ENCODE assay signal across 1 cellular context in the genomic region with DNA sequence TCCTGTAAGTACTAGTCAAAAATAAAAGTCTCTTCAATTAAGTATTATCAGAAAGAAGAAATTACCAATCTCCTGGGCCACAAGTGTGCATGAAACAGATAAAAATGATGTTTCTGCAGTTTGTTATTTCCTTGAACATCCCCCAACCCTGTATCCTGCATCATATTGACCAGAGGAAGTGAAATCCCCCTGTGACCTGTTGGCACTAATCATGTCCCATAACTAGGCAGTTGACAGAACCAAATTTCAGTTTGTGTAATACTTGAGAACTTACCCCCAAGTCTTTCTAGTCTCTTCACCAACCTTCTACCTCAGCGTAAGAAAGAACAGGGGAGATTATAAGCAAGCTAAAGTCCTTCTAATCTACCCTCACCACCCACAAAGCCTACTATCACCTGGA.
TF ChIP-seq lines count a peak whose summit lies in the region.

No MANE protein-coding gene starts in this region.

TF ChIP-seq in HepG2, 621 proteins besides CTCF, POLR2A, EP300 and RAD21 (continued from another document):
- TF ChIP-seq, protein P1, sequence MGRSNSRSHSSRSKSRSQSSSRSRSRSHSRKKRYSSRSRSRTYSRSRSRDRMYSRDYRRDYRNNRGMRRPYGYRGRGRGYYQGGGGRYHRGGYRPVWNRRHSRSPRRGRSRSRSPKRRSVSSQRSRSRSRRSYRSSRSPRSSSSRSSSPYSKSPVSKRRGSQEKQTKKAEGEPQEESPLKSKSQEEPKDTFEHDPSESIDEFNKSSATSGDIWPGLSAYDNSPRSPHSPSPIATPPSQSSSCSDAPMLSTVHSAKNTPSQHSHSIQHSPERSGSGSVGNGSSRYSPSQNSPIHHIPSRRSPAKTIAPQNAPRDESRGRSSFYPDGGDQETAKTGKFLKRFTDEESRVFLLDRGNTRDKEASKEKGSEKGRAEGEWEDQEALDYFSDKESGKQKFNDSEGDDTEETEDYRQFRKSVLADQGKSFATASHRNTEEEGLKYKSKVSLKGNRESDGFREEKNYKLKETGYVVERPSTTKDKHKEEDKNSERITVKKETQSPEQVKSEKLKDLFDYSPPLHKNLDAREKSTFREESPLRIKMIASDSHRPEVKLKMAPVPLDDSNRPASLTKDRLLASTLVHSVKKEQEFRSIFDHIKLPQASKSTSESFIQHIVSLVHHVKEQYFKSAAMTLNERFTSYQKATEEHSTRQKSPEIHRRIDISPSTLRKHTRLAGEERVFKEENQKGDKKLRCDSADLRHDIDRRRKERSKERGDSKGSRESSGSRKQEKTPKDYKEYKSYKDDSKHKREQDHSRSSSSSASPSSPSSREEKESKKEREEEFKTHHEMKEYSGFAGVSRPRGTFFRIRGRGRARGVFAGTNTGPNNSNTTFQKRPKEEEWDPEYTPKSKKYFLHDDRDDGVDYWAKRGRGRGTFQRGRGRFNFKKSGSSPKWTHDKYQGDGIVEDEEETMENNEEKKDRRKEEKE (IDR thresholded peaks at IDR 0.05), result no peak
- TF ChIP-seq ZNF572 (CRISPR knock-in tag; IDR thresholded peaks at IDR 0.05) (no peak), PHF5A (CRISPR knock-in tag; IDR thresholded peaks at IDR 0.05; ENCODE audit: low read depth, unreplicated experiment) (no peak), ZNF296 (CRISPR knock-in tag; conservative IDR thresholded peaks at IDR 0.05) (no peak), HCFC1 (IDR thresholded peaks at IDR 0.05; ENCODE audit: low read depth, low read length) (no peak), HNRNPUL1 (IDR thresholded peaks at IDR 0.05; ENCODE audit: low read depth, low read length) (no peak), TEAD3 (CRISPR knock-in tag; optimal IDR thresholded peaks at IDR 0.05; ENCODE audit: borderline replicate concordance) (no peak), ZNF564 (CRISPR knock-in tag; IDR thresholded peaks at IDR 0.05) (no peak), SALL1 (CRISPR knock-in tag; IDR thresholded peaks at IDR 0.05) (no peak)
- TF ChIP-seq, protein P2, sequence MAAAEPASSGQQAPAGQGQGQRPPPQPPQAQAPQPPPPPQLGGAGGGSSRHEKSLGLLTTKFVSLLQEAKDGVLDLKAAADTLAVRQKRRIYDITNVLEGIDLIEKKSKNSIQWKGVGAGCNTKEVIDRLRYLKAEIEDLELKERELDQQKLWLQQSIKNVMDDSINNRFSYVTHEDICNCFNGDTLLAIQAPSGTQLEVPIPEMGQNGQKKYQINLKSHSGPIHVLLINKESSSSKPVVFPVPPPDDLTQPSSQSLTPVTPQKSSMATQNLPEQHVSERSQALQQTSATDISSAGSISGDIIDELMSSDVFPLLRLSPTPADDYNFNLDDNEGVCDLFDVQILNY (CRISPR knock-in tag; conservative IDR thresholded peaks at IDR 0.05), result no peak
- TF ChIP-seq, protein P3, sequence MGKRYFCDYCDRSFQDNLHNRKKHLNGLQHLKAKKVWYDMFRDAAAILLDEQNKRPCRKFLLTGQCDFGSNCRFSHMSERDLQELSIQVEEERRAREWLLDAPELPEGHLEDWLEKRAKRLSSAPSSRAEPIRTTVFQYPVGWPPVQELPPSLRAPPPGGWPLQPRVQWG (CRISPR knock-in tag; IDR thresholded peaks at IDR 0.05; ENCODE audit: borderline replicate concordance, low read depth), result no peak
- TF ChIP-seq, protein P4, sequence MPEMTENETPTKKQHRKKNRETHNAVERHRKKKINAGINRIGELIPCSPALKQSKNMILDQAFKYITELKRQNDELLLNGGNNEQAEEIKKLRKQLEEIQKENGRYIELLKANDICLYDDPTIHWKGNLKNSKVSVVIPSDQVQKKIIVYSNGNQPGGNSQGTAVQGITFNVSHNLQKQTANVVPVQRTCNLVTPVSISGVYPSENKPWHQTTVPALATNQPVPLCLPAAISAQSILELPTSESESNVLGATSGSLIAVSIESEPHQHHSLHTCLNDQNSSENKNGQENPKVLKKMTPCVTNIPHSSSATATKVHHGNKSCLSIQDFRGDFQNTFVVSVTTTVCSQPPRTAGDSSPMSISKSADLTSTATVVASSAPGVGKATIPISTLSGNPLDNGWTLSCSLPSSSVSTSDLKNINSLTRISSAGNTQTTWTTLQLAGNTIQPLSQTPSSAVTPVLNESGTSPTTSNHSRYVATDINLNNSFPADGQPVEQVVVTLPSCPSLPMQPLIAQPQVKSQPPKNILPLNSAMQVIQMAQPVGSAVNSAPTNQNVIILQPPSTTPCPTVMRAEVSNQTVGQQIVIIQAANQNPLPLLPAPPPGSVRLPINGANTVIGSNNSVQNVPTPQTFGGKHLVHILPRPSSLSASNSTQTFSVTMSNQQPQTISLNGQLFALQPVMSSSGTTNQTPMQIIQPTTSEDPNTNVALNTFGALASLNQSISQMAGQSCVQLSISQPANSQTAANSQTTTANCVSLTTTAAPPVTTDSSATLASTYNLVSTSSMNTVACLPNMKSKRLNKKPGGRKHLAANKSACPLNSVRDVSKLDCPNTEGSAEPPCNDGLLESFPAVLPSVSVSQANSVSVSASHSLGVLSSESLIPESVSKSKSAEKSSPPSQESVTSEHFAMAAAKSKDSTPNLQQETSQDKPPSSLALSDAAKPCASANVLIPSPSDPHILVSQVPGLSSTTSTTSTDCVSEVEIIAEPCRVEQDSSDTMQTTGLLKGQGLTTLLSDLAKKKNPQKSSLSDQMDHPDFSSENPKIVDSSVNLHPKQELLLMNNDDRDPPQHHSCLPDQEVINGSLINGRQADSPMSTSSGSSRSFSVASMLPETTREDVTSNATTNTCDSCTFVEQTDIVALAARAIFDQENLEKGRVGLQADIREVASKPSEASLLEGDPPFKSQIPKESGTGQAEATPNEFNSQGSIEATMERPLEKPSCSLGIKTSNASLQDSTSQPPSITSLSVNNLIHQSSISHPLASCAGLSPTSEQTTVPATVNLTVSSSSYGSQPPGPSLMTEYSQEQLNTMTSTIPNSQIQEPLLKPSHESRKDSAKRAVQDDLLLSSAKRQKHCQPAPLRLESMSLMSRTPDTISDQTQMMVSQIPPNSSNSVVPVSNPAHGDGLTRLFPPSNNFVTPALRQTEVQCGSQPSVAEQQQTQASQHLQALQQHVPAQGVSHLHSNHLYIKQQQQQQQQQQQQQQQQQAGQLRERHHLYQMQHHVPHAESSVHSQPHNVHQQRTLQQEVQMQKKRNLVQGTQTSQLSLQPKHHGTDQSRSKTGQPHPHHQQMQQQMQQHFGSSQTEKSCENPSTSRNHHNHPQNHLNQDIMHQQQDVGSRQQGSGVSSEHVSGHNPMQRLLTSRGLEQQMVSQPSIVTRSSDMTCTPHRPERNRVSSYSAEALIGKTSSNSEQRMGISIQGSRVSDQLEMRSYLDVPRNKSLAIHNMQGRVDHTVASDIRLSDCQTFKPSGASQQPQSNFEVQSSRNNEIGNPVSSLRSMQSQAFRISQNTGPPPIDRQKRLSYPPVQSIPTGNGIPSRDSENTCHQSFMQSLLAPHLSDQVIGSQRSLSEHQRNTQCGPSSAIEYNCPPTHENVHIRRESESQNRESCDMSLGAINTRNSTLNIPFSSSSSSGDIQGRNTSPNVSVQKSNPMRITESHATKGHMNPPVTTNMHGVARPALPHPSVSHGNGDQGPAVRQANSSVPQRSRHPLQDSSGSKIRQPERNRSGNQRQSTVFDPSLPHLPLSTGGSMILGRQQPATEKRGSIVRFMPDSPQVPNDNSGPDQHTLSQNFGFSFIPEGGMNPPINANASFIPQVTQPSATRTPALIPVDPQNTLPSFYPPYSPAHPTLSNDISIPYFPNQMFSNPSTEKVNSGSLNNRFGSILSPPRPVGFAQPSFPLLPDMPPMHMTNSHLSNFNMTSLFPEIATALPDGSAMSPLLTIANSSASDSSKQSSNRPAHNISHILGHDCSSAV (CRISPR knock-in tag; IDR thresholded peaks at IDR 0.05; ENCODE audit: borderline replicate concordance), result no peak
- TF ChIP-seq, protein P5, sequence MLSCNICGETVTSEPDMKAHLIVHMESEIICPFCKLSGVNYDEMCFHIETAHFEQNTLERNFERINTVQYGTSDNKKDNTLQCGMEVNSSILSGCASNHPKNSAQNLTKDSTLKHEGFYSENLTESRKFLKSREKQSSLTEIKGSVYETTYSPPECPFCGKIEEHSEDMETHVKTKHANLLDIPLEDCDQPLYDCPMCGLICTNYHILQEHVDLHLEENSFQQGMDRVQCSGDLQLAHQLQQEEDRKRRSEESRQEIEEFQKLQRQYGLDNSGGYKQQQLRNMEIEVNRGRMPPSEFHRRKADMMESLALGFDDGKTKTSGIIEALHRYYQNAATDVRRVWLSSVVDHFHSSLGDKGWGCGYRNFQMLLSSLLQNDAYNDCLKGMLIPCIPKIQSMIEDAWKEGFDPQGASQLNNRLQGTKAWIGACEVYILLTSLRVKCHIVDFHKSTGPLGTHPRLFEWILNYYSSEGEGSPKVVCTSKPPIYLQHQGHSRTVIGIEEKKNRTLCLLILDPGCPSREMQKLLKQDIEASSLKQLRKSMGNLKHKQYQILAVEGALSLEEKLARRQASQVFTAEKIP (CRISPR knock-in tag; IDR thresholded peaks at IDR 0.05; ENCODE audit: borderline replicate concordance), result no peak
- TF ChIP-seq, protein P6, sequence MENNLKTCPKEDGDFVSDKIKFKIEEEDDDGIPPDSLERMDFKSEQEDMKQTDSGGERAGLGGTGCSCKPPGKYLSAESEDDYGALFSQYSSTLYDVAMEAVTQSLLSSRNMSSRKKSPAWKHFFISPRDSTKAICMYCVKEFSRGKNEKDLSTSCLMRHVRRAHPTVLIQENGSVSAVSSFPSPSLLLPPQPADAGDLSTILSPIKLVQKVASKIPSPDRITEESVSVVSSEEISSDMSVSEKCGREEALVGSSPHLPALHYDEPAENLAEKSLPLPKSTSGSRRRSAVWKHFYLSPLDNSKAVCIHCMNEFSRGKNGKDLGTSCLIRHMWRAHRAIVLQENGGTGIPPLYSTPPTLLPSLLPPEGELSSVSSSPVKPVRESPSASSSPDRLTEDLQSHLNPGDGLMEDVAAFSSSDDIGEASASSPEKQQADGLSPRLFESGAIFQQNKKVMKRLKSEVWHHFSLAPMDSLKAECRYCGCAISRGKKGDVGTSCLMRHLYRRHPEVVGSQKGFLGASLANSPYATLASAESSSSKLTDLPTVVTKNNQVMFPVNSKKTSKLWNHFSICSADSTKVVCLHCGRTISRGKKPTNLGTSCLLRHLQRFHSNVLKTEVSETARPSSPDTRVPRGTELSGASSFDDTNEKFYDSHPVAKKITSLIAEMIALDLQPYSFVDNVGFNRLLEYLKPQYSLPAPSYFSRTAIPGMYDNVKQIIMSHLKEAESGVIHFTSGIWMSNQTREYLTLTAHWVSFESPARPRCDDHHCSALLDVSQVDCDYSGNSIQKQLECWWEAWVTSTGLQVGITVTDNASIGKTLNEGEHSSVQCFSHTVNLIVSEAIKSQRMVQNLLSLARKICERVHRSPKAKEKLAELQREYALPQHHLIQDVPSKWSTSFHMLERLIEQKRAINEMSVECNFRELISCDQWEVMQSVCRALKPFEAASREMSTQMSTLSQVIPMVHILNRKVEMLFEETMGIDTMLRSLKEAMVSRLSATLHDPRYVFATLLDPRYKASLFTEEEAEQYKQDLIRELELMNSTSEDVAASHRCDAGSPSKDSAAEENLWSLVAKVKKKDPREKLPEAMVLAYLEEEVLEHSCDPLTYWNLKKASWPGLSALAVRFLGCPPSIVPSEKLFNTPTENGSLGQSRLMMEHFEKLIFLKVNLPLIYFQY (CRISPR knock-in tag; IDR thresholded peaks at IDR 0.05; ENCODE audit: borderline replicate concordance), result no peak
TF ChIP-seq in HepG2: peak in this region for 0.
